8 cellular contexts compared by ENCODE assay signal in the genomic region with DNA sequence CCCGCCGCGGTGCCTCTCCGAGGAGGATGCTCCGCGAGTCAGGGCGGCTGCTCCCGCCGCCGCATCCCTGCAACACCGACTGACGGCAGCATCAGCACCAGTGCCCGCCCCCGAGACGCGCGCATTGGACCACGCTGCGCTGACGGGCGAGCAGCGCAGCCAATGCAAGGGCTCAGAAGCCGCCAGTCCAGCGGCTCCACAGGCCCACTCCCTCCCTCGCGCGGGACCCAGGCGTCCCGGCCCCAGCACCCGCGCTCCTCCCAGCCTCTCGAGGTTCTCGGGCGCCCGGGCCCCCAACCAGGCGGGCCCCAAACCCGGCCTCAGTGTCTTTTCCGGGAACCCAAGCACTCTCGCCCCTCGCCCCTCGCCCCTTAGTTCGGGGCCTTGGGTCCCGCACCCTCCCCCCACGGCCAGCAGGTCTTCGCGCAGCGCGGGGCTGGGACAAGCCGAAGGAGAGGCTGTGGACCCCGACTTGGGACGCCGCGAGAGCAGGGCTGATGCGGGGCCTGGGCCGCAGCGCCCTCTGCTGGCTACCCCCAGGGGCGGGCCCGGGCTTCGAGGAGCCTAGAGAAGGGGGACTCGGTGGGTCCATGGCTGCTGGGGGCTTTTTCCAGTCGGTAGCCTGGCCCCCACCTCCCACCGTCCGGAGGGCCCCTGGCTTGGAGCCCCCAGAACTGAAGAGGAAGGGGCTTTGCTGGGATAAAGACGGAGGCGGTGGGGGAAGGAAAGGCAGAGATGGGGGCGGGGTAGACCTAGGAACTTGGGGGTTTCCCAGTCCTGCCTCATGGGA. TPM values are rescaled to one million over a fixed set of nuclear protein-coding genes. Genes with fewer than 3 reads are reported as not detected.
DNase-seq lines count a peak whose midpoint lies in the region; ATAC-seq and TF ChIP-seq lines count a peak whose summit lies in the region.

TSS of gene NRXN2 (minus strand) at position 81 of the 790 bp plus-strand sequence. CDS start 9,498 bp downstream, outside the sequence.

- H3K27ac ChIP-seq in SK-N-SH (ENCODE audit: low read depth in 2 of 2, low read length in 1 of 2) (peak within 1 kb of the TSS in 1 of 2 experiments; percentile 76; a peak in 2 of 4 replicates), parathyroid adenoma (no peak within 1 kb of the TSS), tibial artery (peak within 1 kb of the TSS; percentile 49 to 71)

- peak within 1 kb of the TSS; percentile 84 for H3K9ac ChIP-seq in SK-N-SH
- H3K9ac ChIP-seq in parathyroid adenoma: no peak within 1 kb of the TSS

- peaks cover 8% of the 10 kb centered on the region for H3K27me3 ChIP-seq in MG63
- H3K27me3 ChIP-seq in SK-N-SH (ENCODE audit: insufficient read depth): peaks cover under 1% of the 10 kb centered on the region; the same call in 1 of the 2 replicates
- no peaks in the 10 kb centered on the region for H3K27me3 ChIP-seq in parathyroid adenoma (ENCODE audit: control insufficient read depth, insufficient read depth, low read length)
- H3K27me3 ChIP-seq in tibial artery: peaks cover 0 to 45% of the 10 kb centered on the region in 2 donors

- no peak for TF ChIP-seq EP300 in SK-N-SH (IDR thresholded peaks at IDR 0.05; ENCODE audit: borderline replicate concordance in 1 of 2, low read depth in 1 of 2, low read length in 1 of 2)

- H3F3A ChIP-seq in SK-N-SH (replicated peaks; ENCODE audit: insufficient read depth): no peaks in the 10 kb centered on the region

- intact Hi-C loops in Right ventricle myocardium superior (cut with DNase I): loop anchor here (5.0 kb wide), 1 partner anchor 36 kb away; no protein-coding TSS in a partner anchor
- intact Hi-C loops in tibial artery (cut with DNase I; ENCODE audit: low total_unique reads): loop anchor here (5.0 to 10.0 kb wide), 4 partner anchors 69 to 339 kb away; no protein-coding TSS in a partner anchor

- H3K36me3 Mint-ChIP-seq in activated naive CD8-positive, alpha-beta T cell treated with anti-CD3 and anti-CD28 coated beads for 36 hours: no peaks in the 10 kb centered on the region

- 11% methylated on average over 21 of the region's 66 CpGs for WGBS in SK-N-SH (ENCODE audit: low lambda C conversion rate)

- H3K36me3 ChIP-seq in MG63 (no peaks in the 10 kb centered on the region), SK-N-SH (replicated peaks in 1 of 2; ENCODE audit: control insufficient read depth in 1 of 2, insufficient read depth in 2 of 2, low read length in 1 of 2) (no peaks in the 10 kb centered on the region), parathyroid adenoma (ENCODE audit: control insufficient read depth, insufficient read depth, low read length) (no peaks in the 10 kb centered on the region), tibial artery (peaks cover 5 to 8% (median 7%) of the 10 kb centered on the region in 3 donors)

- H3K79me2 ChIP-seq in SK-N-SH (ENCODE audit: insufficient read depth) (no peaks in the 10 kb centered on the region), parathyroid adenoma (no peaks in the 10 kb centered on the region)

- DNase-seq in DMS79 (lab: John Stamatoyannopoulos, UW) (peak; percentile 70), H4 (ENCODE audit: low spot score) (peak; percentile 81), MG63 (peak; percentile 89), SK-N-SH (peak; percentile 97), Right ventricle myocardium superior (peak; percentile 92), tibial artery (peak; percentile 78 to 89)
- peak; percentile 91 for DNase-seq in activated naive CD8-positive, alpha-beta T cell treated with anti-CD3 and anti-CD28 coated beads for 36 hours

- H3K9me3 Mint-ChIP-seq in activated naive CD8-positive, alpha-beta T cell treated with anti-CD3 and anti-CD28 coated beads for 36 hours: no peaks in the 10 kb centered on the region

- peak; percentile 72 for TF ChIP-seq RAD21 in SK-N-SH (IDR thresholded peaks at IDR 0.05; ENCODE audit: low read length)

- H3K4me1 ChIP-seq in SK-N-SH (ENCODE audit: control insufficient read depth in 1 of 2, insufficient read depth in 2 of 2, low read depth in 1 of 2, low read length in 1 of 2) (peaks cover 0 to 34% of the 10 kb centered on the region in 2 experiments; a peak in 1 of 4 replicates), parathyroid adenoma (no peaks in the 10 kb centered on the region), tibial artery (peaks cover 0 to 7% (median 3%) of the 10 kb centered on the region in 4 donors)

- H2AFZ ChIP-seq in SK-N-SH (ENCODE audit: low read depth): peak within 1 kb of the TSS; percentile 100; the same call in 1 of the 2 replicates
- peak within 1 kb of the TSS; percentile 93 for H2AFZ ChIP-seq in parathyroid adenoma

- peak within 1 kb of the TSS; percentile 67 for H3K4me3 Mint-ChIP-seq in activated naive CD8-positive, alpha-beta T cell treated with anti-CD3 and anti-CD28 coated beads for 36 hours

- peak within 1 kb of the TSS; percentile 100 for H3K4me2 ChIP-seq in SK-N-SH
- H3K4me2 ChIP-seq in parathyroid adenoma (ENCODE audit: low read length): peak within 1 kb of the TSS; percentile 88

- H3K4me1 Mint-ChIP-seq in activated naive CD8-positive, alpha-beta T cell treated with anti-CD3 and anti-CD28 coated beads for 36 hours: peaks cover 13% of the 10 kb centered on the region

- H3K9me3 ChIP-seq in MG63: no peaks in the 10 kb centered on the region
- no peaks in the 10 kb centered on the region for H3K9me3 ChIP-seq in SK-N-SH
- H3K9me3 ChIP-seq in parathyroid adenoma (ENCODE audit: control insufficient read depth, low read length): no peaks in the 10 kb centered on the region
- H3K9me3 ChIP-seq in tibial artery: no peaks in the 10 kb centered on the region

- CTCF ChIA-PET in SK-N-SH (lab: Yijun Ruan, JAX): interaction anchor here (1.0 to 2.6 kb wide), 10 partner anchors 11 to 71 kb away, joined by 3 to 33 read pairs (median 6); partner anchors contain the start of gene RASGRP2

- no peaks in the 10 kb centered on the region for H4K20me1 ChIP-seq in SK-N-SH (ENCODE audit: insufficient read depth)

- peak; percentile 98 for ATAC-seq in Right ventricle myocardium superior (ENCODE audit: poor library complexity)

- H3K4me3 ChIP-seq in MG63 (peak within 1 kb of the TSS; percentile 73), SK-N-SH (ENCODE audit: low read depth in 2 of 2, low read length in 1 of 2) (peak within 1 kb of the TSS; percentile 67 to 93), parathyroid adenoma (ENCODE audit: low read depth, low read length) (peak within 1 kb of the TSS; percentile 73), tibial artery (peak within 1 kb of the TSS; percentile 59 to 69)

- H3K9me2 ChIP-seq in SK-N-SH: no peaks in the 10 kb centered on the region

- H3K27ac Mint-ChIP-seq in activated naive CD8-positive, alpha-beta T cell treated with anti-CD3 and anti-CD28 coated beads for 36 hours: peak within 1 kb of the TSS; percentile 54

- peak; percentile 98 for TF ChIP-seq CTCF in SK-N-SH (IDR thresholded peaks at IDR 0.05)
- peak; percentile 81 for TF ChIP-seq CTCF in parathyroid adenoma (IDR thresholded peaks at IDR 0.05)
- TF ChIP-seq CTCF in tibial artery (IDR thresholded peaks at IDR 0.05): peak; percentile 89 to 98

- peaks cover 31% of the 10 kb centered on the region for H3K27me3 Mint-ChIP-seq in activated naive CD8-positive, alpha-beta T cell treated with anti-CD3 and anti-CD28 coated beads for 36 hours

- POLR2A ChIA-PET in SK-N-SH (lab: Yijun Ruan, JAX): no interaction called here

TF ChIP-seq in SK-N-SH, 30 proteins besides CTCF, POLR2A, EP300 and RAD21:
- TF ChIP-seq FOXJ3 (CRISPR knock-in tag; IDR thresholded peaks at IDR 0.05) (0 out of 2 replicates have a peak, but pooled peaks have one; percentile 19), NRF1 (IDR thresholded peaks at IDR 0.05; ENCODE audit: low read depth, low read length) (peak; percentile 37; the same call in 1 of the 2 replicates), TCF12 (IDR thresholded peaks at IDR 0.05) (no peak), IRF3 (IDR thresholded peaks at IDR 0.05; ENCODE audit: low read depth, low read length) (peak; percentile 71), TAF1 (IDR thresholded peaks at IDR 0.05; ENCODE audit: borderline replicate concordance, low read depth, low read length) (peak; percentile 16; the same call in 1 of the 2 replicates), GABPA (IDR thresholded peaks at IDR 0.05; ENCODE audit: low read depth) (no peak), ELF1 (IDR thresholded peaks at IDR 0.05) (no peak), SIN3A (IDR thresholded peaks at IDR 0.05; ENCODE audit: borderline replicate concordance, low read depth, low read length) (no peak), CHD2 (IDR thresholded peaks at IDR 0.05; ENCODE audit: low read length, partially characterized antibody) (no peak), MXI1 (IDR thresholded peaks at IDR 0.05; ENCODE audit: low read depth, low read length) (peak; percentile 52; the same call in 1 of the 2 replicates), SMC3 (IDR thresholded peaks at IDR 0.05; ENCODE audit: low read depth, low read length) (peak; percentile 78), JUND (IDR thresholded peaks at IDR 0.05) (no peak)
- TF ChIP-seq, protein P1, sequence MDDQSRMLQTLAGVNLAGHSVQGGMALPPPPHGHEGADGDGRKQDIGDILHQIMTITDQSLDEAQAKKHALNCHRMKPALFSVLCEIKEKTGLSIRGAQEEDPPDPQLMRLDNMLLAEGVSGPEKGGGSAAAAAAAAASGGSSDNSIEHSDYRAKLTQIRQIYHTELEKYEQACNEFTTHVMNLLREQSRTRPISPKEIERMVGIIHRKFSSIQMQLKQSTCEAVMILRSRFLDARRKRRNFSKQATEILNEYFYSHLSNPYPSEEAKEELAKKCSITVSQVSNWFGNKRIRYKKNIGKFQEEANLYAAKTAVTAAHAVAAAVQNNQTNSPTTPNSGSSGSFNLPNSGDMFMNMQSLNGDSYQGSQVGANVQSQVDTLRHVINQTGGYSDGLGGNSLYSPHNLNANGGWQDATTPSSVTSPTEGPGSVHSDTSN (IDR thresholded peaks at IDR 0.05): peak; percentile 99

RNA-seq across cellular contexts. Expression of gene NRXN2, which starts in this region (rescaled TPM):
- 0.17 and 0.35 TPM in 2 replicates for total RNA-seq in H4 (2014; rRNA removed; shearing (Covaris generic))
- total RNA-seq in MG63 (2014; rRNA removed; shearing (Covaris generic); ENCODE audit: low replicate concordance): 4.2 and 12.7 TPM in 2 replicates
- 0.15 TPM in 2 replicates for polyA plus RNA-seq in SK-N-SH (2012; rRNA removed)
- 0.09 and 1.4 TPM in 2 replicates for polyA plus RNA-seq in SK-N-SH (2012; cell fraction: cytosol; rRNA removed)
- polyA plus RNA-seq in SK-N-SH (2012; cell fraction: nucleus; rRNA removed): 0.06 and 0.54 TPM in 2 replicates
- total RNA-seq in activated naive CD8-positive, alpha-beta T cell treated with anti-CD3 and anti-CD28 coated beads for 36 hours: under 1 TPM; 0.20 to 0.58 TPM
- total RNA-seq in Right ventricle myocardium superior: 0.86 TPM

Comparison
In these comparisons a context has a peak if more than half of its experiments do, and no peak if none do; other contexts are left out.
1. Peak in DNase-seq in H4; RNA of the gene not detected or under 1 TPM.
2. Peak in DNase-seq in activated naive CD8-positive, alpha-beta T cell treated with anti-CD3 and anti-CD28 coated beads for 36 hours; RNA of the gene not detected or under 1 TPM.
3. Peak in DNase-seq and ATAC-seq in Right ventricle myocardium superior; RNA of the gene not detected or under 1 TPM.